In the genomic region with DNA sequence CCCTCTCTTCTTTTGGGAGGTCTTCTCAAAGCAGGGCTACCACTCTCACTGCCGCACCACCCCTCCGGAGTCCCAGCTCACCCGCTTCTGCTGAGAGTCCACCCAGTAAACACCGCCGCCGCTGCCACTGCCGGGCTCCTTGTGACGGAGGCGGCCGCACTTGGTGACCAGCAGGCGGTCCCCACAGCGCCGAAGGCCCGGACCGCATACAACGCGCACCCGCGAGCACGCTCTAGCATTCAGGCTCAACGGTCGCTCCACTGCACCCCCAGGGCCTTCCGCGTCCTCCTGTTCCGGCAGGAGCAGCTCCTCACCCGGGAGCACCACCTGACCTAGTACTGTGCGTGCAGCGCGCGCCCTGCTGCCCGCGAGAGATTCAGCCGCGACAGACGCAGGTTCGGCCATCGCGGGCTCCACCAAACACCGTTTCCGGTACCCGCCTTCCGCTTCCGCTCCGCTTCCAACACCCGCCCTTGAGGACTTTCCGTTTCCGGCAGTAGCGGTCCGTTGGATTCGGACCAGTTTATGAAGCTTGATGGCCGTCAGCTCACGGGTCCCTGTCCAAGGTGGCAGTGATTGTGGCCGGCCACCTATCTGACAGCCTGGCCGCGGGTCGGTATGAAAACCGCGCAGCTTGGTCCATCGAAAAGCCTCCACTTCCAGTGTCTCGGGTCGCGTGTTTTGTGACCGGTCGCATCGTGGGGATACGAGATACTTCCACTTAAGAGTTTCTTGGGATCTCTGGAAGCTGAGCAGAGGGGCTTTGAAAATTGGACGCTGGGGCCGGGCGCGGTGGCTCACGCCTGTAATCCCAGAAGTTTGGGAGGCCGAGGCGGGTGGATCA, we compare ENCODE assay signal across 8 cellular contexts. TPM values are rescaled to one million over a fixed set of nuclear protein-coding genes. Genes with fewer than 3 reads are reported as not detected.
DNase-seq lines count a peak whose midpoint lies in the region; ATAC-seq, FAIRE-seq and TF ChIP-seq lines count a peak whose summit lies in the region.

Gene EXOSC3, minus strand, starts transcription at position 425 of the 844 bp plus-strand sequence. Its CDS starts 20 bp downstream, at position 405.

- FAIRE-seq in kidney (lab: Jason Lieb, UNC) = no peak

- H3K27ac Mint-ChIP-seq in central memory CD8-positive, alpha-beta T cell (ENCODE audit: low read depth) = peak within 1 kb of the TSS; percentile 98

- peaks cover 40% of the 10 kb centered on the region for H3K4me1 Mint-ChIP-seq in central memory CD8-positive, alpha-beta T cell

- DNase-seq in AG09319 (ENCODE audit: extremely low read depth, low read depth) (peak; percentile 49), NCI-H226 (peak; percentile 70), kidney (peak; percentile 95)
- DNase-seq in activated CD4-positive, CD25-positive, alpha-beta regulatory T cell treated with anti-CD3 and anti-CD28 coated beads, Interleukin-2, amount 50 U/mL, for 16 hours (ENCODE audit: low read depth, low spot score) = peak; percentile 77
- peak; percentile 70 for DNase-seq in central memory CD8-positive, alpha-beta T cell (ENCODE audit: low spot score in 2 of 2)
- DNase-seq in stimulated activated CD4-positive, alpha-beta T cell treated with anti-CD3 and anti-CD28 coated beads, Interleukin-15, amount 100 ng/mL, for 48 hours (ENCODE audit: low read depth in 2 of 2) = peak; percentile 83

- peak within 1 kb of the TSS; percentile 88 to 90 for H3K9ac ChIP-seq in kidney (ENCODE audit: low read length in 2 of 2)

- intact Hi-C loops in kidney (cut with DNase I) = no loop called here

- H3K9me3 Mint-ChIP-seq in central memory CD8-positive, alpha-beta T cell = no peaks in the 10 kb centered on the region

- peak within 1 kb of the TSS; percentile 92 to 95 for H3K4me3 ChIP-seq in kidney (ENCODE audit: low read length in 2 of 2)

- peaks cover 4 to 5% of the 10 kb centered on the region in 2 donors for H3K4me1 ChIP-seq in kidney (ENCODE audit: control insufficient read depth in 1 of 2, insufficient read depth in 1 of 2, low read depth in 1 of 2, low read length in 2 of 2)

- no peaks in the 10 kb centered on the region for H3K9me3 ChIP-seq in kidney (ENCODE audit: control insufficient read depth in 1 of 2, low read length in 2 of 2)

- no peaks in the 10 kb centered on the region for H3K27me3 Mint-ChIP-seq in central memory CD8-positive, alpha-beta T cell

- H3K4me3 Mint-ChIP-seq in central memory CD8-positive, alpha-beta T cell = peak within 1 kb of the TSS; percentile 98

- peak within 1 kb of the TSS; percentile 72 to 73 for H3K27ac ChIP-seq in kidney (ENCODE audit: low read depth in 2 of 2, low read length in 2 of 2)

- TF ChIP-seq CTCF in AG09319 (IDR thresholded peaks at IDR 0.05; ENCODE audit: low read depth, low read length) (no peak), kidney (IDR thresholded peaks at IDR 0.05; ENCODE audit: borderline replicate concordance, extremely low read depth, insufficient read depth) (no peak)

- peak; percentile 96 for ATAC-seq in GM18909 (IDR thresholded peaks at IDR 0.05; ENCODE audit: poor library complexity, unreplicated experiment)
- peak; percentile 96 for ATAC-seq in HG03175 (IDR thresholded peaks at IDR 0.05; ENCODE audit: unreplicated experiment)
- peak; percentile 87 for ATAC-seq in central memory CD8-positive, alpha-beta T cell (replicated peaks; ENCODE audit: extremely low read depth, poor library complexity, severe bottlenecking)

- H3K36me3 ChIP-seq in kidney (ENCODE audit: control insufficient read depth in 1 of 2, insufficient read depth in 2 of 2, low read length in 2 of 2) = peaks cover 22 to 32% of the 10 kb centered on the region in 2 donors

- H3K36me3 Mint-ChIP-seq in central memory CD8-positive, alpha-beta T cell (ENCODE audit: insufficient read depth) = peaks cover 28% of the 10 kb centered on the region

RNA-seq across cellular contexts. Expression of gene EXOSC3, which starts in this region (rescaled TPM):
- 32.3 TPM for total RNA-seq in kidney
- polyA plus RNA-seq in kidney (ENCODE audit: insufficient read depth, low read depth, low replicate concordance) = 31.6 TPM

Comparison
In these comparisons a context has a peak if more than half of its experiments do, and no peak if none do; other contexts are left out.
1. Peak in every context shown above with its lines: DNase-seq, ATAC-seq, H3K4me3 ChIP-seq and H3K27ac ChIP-seq.